Comparison of ENCODE assay signal across 9 cellular contexts in the genomic region with DNA sequence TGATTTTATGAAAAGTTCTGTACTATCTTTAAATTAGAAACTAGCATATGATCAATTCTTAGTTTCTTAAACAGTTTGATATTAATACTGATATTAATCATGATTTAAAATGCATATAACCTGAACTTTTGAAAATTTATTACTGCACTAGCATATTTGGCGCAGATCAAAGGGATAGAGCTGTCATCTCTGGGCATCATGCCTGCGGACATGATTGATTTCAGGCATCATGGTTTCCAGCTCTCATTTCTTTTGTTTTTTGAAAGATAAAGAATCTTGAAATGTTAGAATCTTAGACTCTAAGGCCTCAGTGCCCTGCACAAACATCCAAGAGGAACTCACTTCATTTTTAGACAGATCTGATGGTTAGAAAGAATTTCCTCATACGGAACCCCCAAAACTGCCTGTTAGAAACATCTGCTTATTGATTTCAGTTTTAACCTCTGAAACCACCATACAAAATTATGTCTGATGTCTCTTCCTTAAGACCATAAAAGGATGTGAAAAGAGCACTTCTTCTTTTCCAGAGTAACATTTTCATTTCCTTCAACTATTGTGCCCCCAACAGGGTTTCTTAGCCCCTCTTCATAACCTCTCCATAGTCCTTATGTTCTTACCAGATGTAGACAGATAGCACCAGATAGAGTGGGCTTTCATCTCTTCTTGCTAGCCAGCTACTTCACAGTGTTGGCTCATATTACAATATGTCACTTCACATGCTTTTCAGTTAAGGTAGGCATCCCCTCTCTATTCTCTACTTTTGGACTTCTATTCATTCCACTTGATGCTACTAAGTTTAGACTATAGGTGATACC.
DNase-seq lines count a peak whose midpoint lies in the region; ATAC-seq and TF ChIP-seq lines count a peak whose summit lies in the region.
"Had no signal": no experiment of that assay in that cellular context is flagged by ENCODE, and none has a peak within 500 bp of the region (broad histone marks: within the 10 kb centered on the region; RNA-seq: fewer than 3 reads in every experiment).

No MANE protein-coding gene starts in this region.

- peaks cover 1% of the 10 kb centered on the region for H3K36me3 Mint-ChIP-seq in activated CD8-positive, alpha-beta memory T cell treated with anti-CD3 and anti-CD28 coated beads, Interleukin-2, amount 10 ng/mL, durations not matched to agents 7 days and 5 days
- H3K36me3 Mint-ChIP-seq in HFFc6 (ENCODE audit: low read depth) (no peaks in the 10 kb centered on the region), nephron progenitor cell (ENCODE audit: low read depth) (peaks cover 11% of the 10 kb centered on the region)

- DNase-seq in activated CD8-positive, alpha-beta memory T cell treated with anti-CD3 and anti-CD28 coated beads, Interleukin-2, amount 10 ng/mL, durations not matched to agents 7 days and 5 days = no peak
- DNase-seq in activated CD8-positive, alpha-beta memory T cell treated with anti-CD3 and anti-CD28 coated beads, Interleukin-2, amount 50 U/mL, for 48 hours = no peak
- DNase-seq in Kasumi-1 (lab: John Stamatoyannopoulos, UW) (peak; percentile 55 to 71), NCI-H1048 (lab: John Stamatoyannopoulos, UW) (no peak), HFFc6 (no peak), nephron progenitor cell (no peak)
- DNase-seq in stimulated activated naive CD8-positive, alpha-beta T cell treated with anti-CD3 and anti-CD28 coated beads, Interleukin-15, Interleukin-2, amounts not matched to agents 100 U/mL and 50 U/mL, for 24 hours = no peak

- CTCF ChIA-PET in activated CD8-positive, alpha-beta memory T cell treated with anti-CD3 and anti-CD28 coated beads, Interleukin-2, amount 10 ng/mL, durations not matched to agents 7 days and 5 days (lab: Charles Lee) = interaction anchor here (1.3 kb wide), 1 partner anchor 9 kb away, joined by 4 read pairs; no protein-coding TSS in a partner anchor

- peaks cover 27% of the 10 kb centered on the region for H3K4me1 Mint-ChIP-seq in activated CD8-positive, alpha-beta memory T cell treated with anti-CD3 and anti-CD28 coated beads, Interleukin-2, amount 10 ng/mL, durations not matched to agents 7 days and 5 days
- H3K4me1 Mint-ChIP-seq in HFFc6 (ENCODE audit: low read depth) (peaks cover 13% of the 10 kb centered on the region), nephron progenitor cell (peaks cover 52% of the 10 kb centered on the region)

- H3K9me3 Mint-ChIP-seq in activated CD8-positive, alpha-beta memory T cell treated with anti-CD3 and anti-CD28 coated beads, Interleukin-2, amount 10 ng/mL, durations not matched to agents 7 days and 5 days (ENCODE audit: low read depth) = no peaks in the 10 kb centered on the region
- H3K9me3 Mint-ChIP-seq in HFFc6 = no peaks in the 10 kb centered on the region
- no peaks in the 10 kb centered on the region for H3K9me3 Mint-ChIP-seq in nephron progenitor cell

- H3K27me3 Mint-ChIP-seq in activated CD8-positive, alpha-beta memory T cell treated with anti-CD3 and anti-CD28 coated beads, Interleukin-2, amount 10 ng/mL, durations not matched to agents 7 days and 5 days = no peaks in the 10 kb centered on the region
- no peaks in the 10 kb centered on the region for H3K27me3 Mint-ChIP-seq in HFFc6 (ENCODE audit: insufficient read depth)
- H3K27me3 Mint-ChIP-seq in nephron progenitor cell (ENCODE audit: low read depth, poor library complexity) = peaks cover 5% of the 10 kb centered on the region

- H3K4me3 Mint-ChIP-seq in activated CD8-positive, alpha-beta memory T cell treated with anti-CD3 and anti-CD28 coated beads, Interleukin-2, amount 10 ng/mL, durations not matched to agents 7 days and 5 days = peak overlapping the region; percentile 28
- H3K4me3 Mint-ChIP-seq in HFFc6 = no peak overlapping the region
- H3K4me3 Mint-ChIP-seq in nephron progenitor cell = no peak overlapping the region

- peak; percentile 33 for ATAC-seq in activated CD8-positive, alpha-beta memory T cell treated with anti-CD3 and anti-CD28 coated beads, Interleukin-2, amount 10 ng/mL, durations not matched to agents 7 days and 5 days
- peak; percentile 87 for ATAC-seq in HG02840 (IDR thresholded peaks at IDR 0.05; ENCODE audit: low FRiP score, unreplicated experiment)
- ATAC-seq in stimulated activated naive CD8-positive, alpha-beta T cell treated with anti-CD3 and anti-CD28 coated beads, Interleukin-15, Interleukin-2, amounts not matched to agents 100 U/mL and 50 U/mL, for 24 hours = peak; percentile 4
- ATAC-seq: Panc1 had no signal

- TF ChIP-seq CTCF in HFFc6 (IDR thresholded peaks at IDR 0.05) (no peak), nephron progenitor cell (IDR thresholded peaks at IDR 0.05) (no peak)

- peak overlapping the region; percentile 75 for H3K27ac Mint-ChIP-seq in activated CD8-positive, alpha-beta memory T cell treated with anti-CD3 and anti-CD28 coated beads, Interleukin-2, amount 10 ng/mL, durations not matched to agents 7 days and 5 days
- no peak overlapping the region for H3K27ac Mint-ChIP-seq in HFFc6
- no peak overlapping the region for H3K27ac Mint-ChIP-seq in nephron progenitor cell

Comparison
In these comparisons a context has a peak if more than half of its experiments do, and no peak if none do; other contexts are left out.
1. ATAC-seq: peak in every context shown above with its lines; median percentile 87 in HG02840; 33 in activated CD8-positive, alpha-beta memory T cell treated with anti-CD3 and anti-CD28 coated beads, Interleukin-2, amount 10 ng/mL, durations not matched to agents 7 days and 5 days; 4 in stimulated activated naive CD8-positive, alpha-beta T cell treated with anti-CD3 and anti-CD28 coated beads, Interleukin-15, Interleukin-2, amounts not matched to agents 100 U/mL and 50 U/mL, for 24 hours.
2. DNase-seq: peak in Kasumi-1 (2 of 2); none in activated CD8-positive, alpha-beta memory T cell treated with anti-CD3 and anti-CD28 coated beads, Interleukin-2, amount 10 ng/mL, durations not matched to agents 7 days and 5 days (single experiment), activated CD8-positive, alpha-beta memory T cell treated with anti-CD3 and anti-CD28 coated beads, Interleukin-2, amount 50 U/mL, for 48 hours (single experiment), stimulated activated naive CD8-positive, alpha-beta T cell treated with anti-CD3 and anti-CD28 coated beads, Interleukin-15, Interleukin-2, amounts not matched to agents 100 U/mL and 50 U/mL, for 24 hours (single experiment), NCI-H1048 (single experiment), HFFc6 (single experiment) and nephron progenitor cell (single experiment).